Comparison of ENCODE assay signal across 15 cellular contexts in the genomic region with DNA sequence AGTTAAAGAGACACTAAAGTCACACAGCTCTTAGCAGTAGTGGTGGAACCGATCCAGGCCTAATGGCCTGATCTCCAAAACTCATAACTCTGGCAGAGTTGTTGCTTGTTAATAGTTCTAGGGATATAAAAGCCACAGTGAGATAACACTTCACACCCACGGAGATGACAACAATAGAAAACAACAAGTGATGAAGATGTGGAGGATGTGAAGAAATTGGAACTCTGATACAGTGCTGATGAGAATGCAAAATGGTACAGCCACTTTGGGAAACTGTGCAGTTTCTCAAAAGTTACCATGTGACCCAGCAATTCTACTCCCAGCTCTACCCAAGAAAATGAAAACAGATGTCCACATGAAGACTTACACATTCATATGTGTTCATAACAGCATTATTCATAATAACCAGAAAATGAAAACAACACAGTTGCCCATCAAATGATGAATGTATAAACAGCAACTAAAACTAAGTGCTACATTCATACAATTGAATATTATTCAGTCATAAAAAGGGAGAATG. TPM values are rescaled to one million over a fixed set of nuclear protein-coding genes. Genes with fewer than 3 reads are reported as not detected.
DNase-seq lines count a peak whose midpoint lies in the region; ATAC-seq and TF ChIP-seq lines count a peak whose summit lies in the region.
"Had no signal": no experiment of that assay in that cellular context is flagged by ENCODE, and none has a peak within 500 bp of the region (broad histone marks: within the 10 kb centered on the region; RNA-seq: fewer than 3 reads in every experiment).

No MANE protein-coding gene starts in this region.

- no peaks in the 10 kb centered on the region for H3K27me3 Mint-ChIP-seq in activated naive CD4-positive, alpha-beta T cell treated with anti-CD3 and anti-CD28 coated beads, Interleukin-2, amount 10 ng/mL, durations not matched to agents 7 days and 5 days
- no peaks in the 10 kb centered on the region for H3K27me3 Mint-ChIP-seq in T-cell
- H3K27me3 Mint-ChIP-seq in effector memory CD8-positive, alpha-beta T cell = no peaks in the 10 kb centered on the region
- H3K27me3 Mint-ChIP-seq in stimulated activated memory B cell treated with anti-CD40 and anti-IgM and Interleukin-4, amounts not matched to agents 10 μg/mL and 1 μg/mL and 100 μg/mL, for 72 hours = no peaks in the 10 kb centered on the region

- peaks cover 82% of the 10 kb centered on the region for H3K4me1 Mint-ChIP-seq in activated naive CD4-positive, alpha-beta T cell treated with anti-CD3 and anti-CD28 coated beads, Interleukin-2, amount 10 ng/mL, durations not matched to agents 7 days and 5 days
- peaks cover 75 to 83% (median 76%) of the 10 kb centered on the region in 3 donors for H3K4me1 Mint-ChIP-seq in T-cell
- peaks cover 53 to 73% of the 10 kb centered on the region in 2 donors for H3K4me1 Mint-ChIP-seq in effector memory CD8-positive, alpha-beta T cell (ENCODE audit: low read depth in 2 of 2)
- H3K4me1 Mint-ChIP-seq in stimulated activated memory B cell treated with anti-CD40 and anti-IgM and Interleukin-4, amounts not matched to agents 10 μg/mL and 1 μg/mL and 100 μg/mL, for 72 hours = peaks cover 79% of the 10 kb centered on the region

- H3K9me3 ChIP-seq in PC-3 (ENCODE audit: low read length) = no peaks in the 10 kb centered on the region
- H3K9me3 ChIP-seq: breast epithelium, prostate gland, suprapubic skin had no signal

- H3K9ac ChIP-seq in PC-3 (ENCODE audit: low read length) = no peak overlapping the region

- no TSS peak for BruUV-seq in PC-3 (replicated peaks; lab: Mats Ljungman, UMichigan)

- H3K4me1 ChIP-seq in PC-3 (ENCODE audit: insufficient read depth, low read length) = peaks cover 32% of the 10 kb centered on the region
- H3K4me1 ChIP-seq: prostate gland had no signal

- peak overlapping the region; percentile 34 for H3K27ac Mint-ChIP-seq in activated naive CD4-positive, alpha-beta T cell treated with anti-CD3 and anti-CD28 coated beads, Interleukin-2, amount 10 ng/mL, durations not matched to agents 7 days and 5 days
- H3K27ac Mint-ChIP-seq in T-cell = peak overlapping the region; percentile 79 to 99
- peak overlapping the region; percentile 49 to 97 for H3K27ac Mint-ChIP-seq in effector memory CD8-positive, alpha-beta T cell
- H3K27ac Mint-ChIP-seq in stimulated activated memory B cell treated with anti-CD40 and anti-IgM and Interleukin-4, amounts not matched to agents 10 μg/mL and 1 μg/mL and 100 μg/mL, for 72 hours = peak overlapping the region; percentile 85

- H3K9me2 ChIP-seq in PC-3 (replicated peaks; ENCODE audit: low read length) = no peaks in the 10 kb centered on the region

- H3K27me3 ChIP-seq in PC-3 (ENCODE audit: low read length) = no peaks in the 10 kb centered on the region
- H3K27me3 ChIP-seq: breast epithelium, suprapubic skin had no signal

- no peaks in the 10 kb centered on the region for H3K9me3 Mint-ChIP-seq in activated naive CD4-positive, alpha-beta T cell treated with anti-CD3 and anti-CD28 coated beads, Interleukin-2, amount 10 ng/mL, durations not matched to agents 7 days and 5 days
- no peaks in the 10 kb centered on the region for H3K9me3 Mint-ChIP-seq in T-cell
- H3K9me3 Mint-ChIP-seq in effector memory CD8-positive, alpha-beta T cell = no peaks in the 10 kb centered on the region
- no peaks in the 10 kb centered on the region for H3K9me3 Mint-ChIP-seq in stimulated activated memory B cell treated with anti-CD40 and anti-IgM and Interleukin-4, amounts not matched to agents 10 μg/mL and 1 μg/mL and 100 μg/mL, for 72 hours

- POLR2A ChIA-PET in T-cell (lab: Charles Lee) = interaction anchor here (0.6 to 1.6 kb wide), 3 partner anchors 19 to 37 kb away, joined by 3 read pairs; no protein-coding TSS in a partner anchor
- POLR2A ChIA-PET in PC-3 (lab: Charles Lee; ENCODE audit: unreplicated experiment) = no interaction called here

- no peak overlapping the region for H3K27ac ChIP-seq in PC-3 (ENCODE audit: low read length)
- H3K27ac ChIP-seq: breast epithelium, prostate gland, suprapubic skin had no signal

- peaks cover 17% of the 10 kb centered on the region for H3K36me3 Mint-ChIP-seq in activated naive CD4-positive, alpha-beta T cell treated with anti-CD3 and anti-CD28 coated beads, Interleukin-2, amount 10 ng/mL, durations not matched to agents 7 days and 5 days
- H3K36me3 Mint-ChIP-seq in T-cell = peaks cover 3% of the 10 kb centered on the region
- H3K36me3 Mint-ChIP-seq in effector memory CD8-positive, alpha-beta T cell (ENCODE audit: insufficient read depth) = peaks cover 16% of the 10 kb centered on the region
- peaks cover 11% of the 10 kb centered on the region for H3K36me3 Mint-ChIP-seq in stimulated activated memory B cell treated with anti-CD40 and anti-IgM and Interleukin-4, amounts not matched to agents 10 μg/mL and 1 μg/mL and 100 μg/mL, for 72 hours

- intact Hi-C loops in PC-3 (cut with micrococcal nuclease) = loop anchor here (5.0 kb wide), 1 partner anchor 53 kb away; no protein-coding TSS in a partner anchor

- H3K4me3 ChIP-seq in PC-3 (ENCODE audit: low read length) = no peak overlapping the region
- H3K4me3 ChIP-seq: breast epithelium, prostate gland, suprapubic skin had no signal

- no peak overlapping the region for H2AFZ ChIP-seq in PC-3 (ENCODE audit: low read length)

- no peaks in the 10 kb centered on the region for H3F3A ChIP-seq in PC-3 (ENCODE audit: low read length, unreplicated experiment)

- H3K79me2 ChIP-seq in PC-3 (ENCODE audit: low read length) = peaks cover 96% of the 10 kb centered on the region

- no peak overlapping the region for H3K4me2 ChIP-seq in PC-3 (ENCODE audit: low read length)

- CTCF ChIA-PET in activated naive CD4-positive, alpha-beta T cell treated with anti-CD3 and anti-CD28 coated beads, Interleukin-2, amount 10 ng/mL, durations not matched to agents 7 days and 5 days (lab: Charles Lee) = interaction anchor here (0.6 to 5.2 kb wide), 13 partner anchors 12 to 291 kb away, joined by 3 to 50 read pairs (median 3); no protein-coding TSS in a partner anchor
- CTCF ChIA-PET in T-cell (lab: Charles Lee) (interaction anchor here (0.6 to 3.8 kb wide), 8 partner anchors 14 to 736 kb away, joined by 3 to 20 read pairs (median 4); no protein-coding TSS in a partner anchor), PC-3 (lab: Charles Lee) (interaction anchor here (0.6 kb wide), 1 partner anchor 74 kb away, joined by 3 read pairs; no protein-coding TSS in a partner anchor)

- DNase-seq in activated naive CD4-positive, alpha-beta T cell treated with anti-CD3 and anti-CD28 coated beads, Interleukin-2, amount 10 ng/mL, durations not matched to agents 7 days and 5 days = no peak
- DNase-seq in activated naive CD4-positive, alpha-beta T cell treated with anti-CD3 and anti-CD28 coated beads, Interleukin-2, amount 50 U/mL, for 16 hours = no peak
- DNase-seq in T-cell (no peak), PC-3 (no peak)
- no peak for DNase-seq in effector memory CD8-positive, alpha-beta T cell
- DNase-seq in stimulated activated CD4-positive, alpha-beta T cell treated with anti-CD3 and anti-CD28 coated beads, Interleukin-2, amount 100 ng/mL, for 24 hours = no peak
- DNase-seq in stimulated activated CD8-positive, alpha-beta memory T cell treated with anti-CD3 and anti-CD28 coated beads, Interleukin-4, amount 100 ng/mL, for 48 hours = no peak
- DNase-seq: activated gamma-delta T cell, foreskin melanocyte, NCI-H2171, NCI-H82 had no signal

- peaks cover 46% of the 10 kb centered on the region for H4K20me1 ChIP-seq in PC-3 (ENCODE audit: low read length)

- ATAC-seq in T-cell (replicated peaks in 1 of 4) (no peak), PC-3 (no peak)
- ATAC-seq in effector memory CD8-positive, alpha-beta T cell (replicated peaks) = peak; percentile 12
- no peak for ATAC-seq in stimulated activated memory B cell treated with anti-CD40 and anti-IgM and Interleukin-4, amounts not matched to agents 10 μg/mL and 1 μg/mL and 100 μg/mL, for 72 hours

- no peak overlapping the region for H3K4me3 Mint-ChIP-seq in activated naive CD4-positive, alpha-beta T cell treated with anti-CD3 and anti-CD28 coated beads, Interleukin-2, amount 10 ng/mL, durations not matched to agents 7 days and 5 days
- H3K4me3 Mint-ChIP-seq in T-cell = no peak overlapping the region
- H3K4me3 Mint-ChIP-seq in effector memory CD8-positive, alpha-beta T cell = peak overlapping the region in 1 of 2 donors; percentile 36
- no peak overlapping the region for H3K4me3 Mint-ChIP-seq in stimulated activated memory B cell treated with anti-CD40 and anti-IgM and Interleukin-4, amounts not matched to agents 10 μg/mL and 1 μg/mL and 100 μg/mL, for 72 hours

- no peak for TF ChIP-seq CTCF in PC-3 (conservative IDR thresholded peaks at IDR 0.05; ENCODE audit: low read depth, low read length)

- H3K36me3 ChIP-seq in PC-3 (ENCODE audit: low read depth, low read length) = peaks cover 4% of the 10 kb centered on the region; the same call in 1 of the 2 replicates
- H3K36me3 ChIP-seq: breast epithelium, prostate gland, suprapubic skin had no signal

RNA-seq across cellular contexts. Expression of gene CMTM7, which starts 3.9 kb away (rescaled TPM):
- total RNA-seq in T-cell (10 to 100 TPM; 40.7 to 56.7 (median 47.8) TPM), PC-3 (2014; rRNA removed) (37.1 and 71.0 TPM in 2 replicates)

Comparison
In these comparisons a context has a peak if more than half of its experiments do, and no peak if none do; other contexts are left out.
1. H3K27ac Mint-ChIP-seq: peak in every context shown above with its lines; median percentile 89 in T-cell; 85 in stimulated activated memory B cell treated with anti-CD40 and anti-IgM and Interleukin-4, amounts not matched to agents 10 μg/mL and 1 μg/mL and 100 μg/mL, for 72 hours; 73 in effector memory CD8-positive, alpha-beta T cell; 34 in activated naive CD4-positive, alpha-beta T cell treated with anti-CD3 and anti-CD28 coated beads, Interleukin-2, amount 10 ng/mL, durations not matched to agents 7 days and 5 days.